ENCODE assay signal across 8 cellular contexts in the genomic region with DNA sequence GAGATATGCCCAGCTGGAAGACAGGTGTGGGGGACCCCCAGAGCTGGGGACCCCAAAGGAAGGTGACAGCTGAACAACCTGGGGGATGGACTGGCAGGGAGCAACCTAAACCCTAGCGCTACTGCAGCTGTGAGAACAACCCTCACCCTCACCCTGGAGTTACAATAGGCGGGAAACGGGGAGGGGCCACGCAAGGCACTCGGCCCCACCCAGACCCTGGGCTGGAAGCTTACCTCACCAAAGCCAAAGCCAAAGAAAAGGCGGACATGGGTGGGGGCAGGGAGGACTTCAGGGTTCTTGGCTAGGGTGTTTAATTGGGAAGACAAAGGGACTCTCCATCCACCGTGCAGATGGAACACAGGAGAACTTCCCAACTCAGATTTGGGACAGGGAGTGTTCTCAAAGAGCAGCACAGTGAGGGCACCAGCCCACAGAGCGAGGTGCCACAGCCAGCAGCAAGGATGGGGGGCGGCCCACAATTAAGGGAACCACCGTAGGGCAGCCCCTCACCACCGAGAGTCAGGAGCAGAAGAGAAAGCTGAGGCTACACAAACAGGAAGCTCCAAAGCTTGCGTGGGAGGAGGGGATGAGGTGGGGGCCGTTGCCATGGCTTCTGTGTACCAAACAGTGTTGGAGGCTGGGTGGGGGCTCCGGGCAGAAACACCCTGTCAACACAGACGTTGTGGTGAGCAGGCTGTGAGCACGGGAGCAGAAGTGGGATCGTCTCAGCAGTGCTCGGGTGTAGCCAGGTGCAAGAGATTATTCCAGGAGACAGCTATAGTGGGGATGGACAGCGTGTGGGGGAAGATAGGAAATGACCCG. TPM values are rescaled to one million over a fixed set of nuclear protein-coding genes. Genes with fewer than 3 reads are reported as not detected.
A peak's percentile ranks its signal among the peaks of the same experiment; 100 is the strongest.
DNase-seq lines count a peak whose midpoint lies in the region; ATAC-seq and TF ChIP-seq lines count a peak whose summit lies in the region.

No MANE protein-coding gene starts in this region.

- POLR2A ChIA-PET in activated CD8-positive, alpha-beta T cell treated with anti-CD3 and anti-CD28 coated beads for 36 hours (lab: Charles Lee) = interaction anchor here (0.5 to 4.7 kb wide), 11 partner anchors 8 to 914 kb away, joined by 3 to 56 read pairs (median 7); partner anchors contain the start of genes IFI16, SLAMF8 and SLAMF9

- H3K4me1 ChIP-seq in mucosa of stomach (ENCODE audit: control insufficient read depth, insufficient read depth, low read length) = peaks cover 57% of the 10 kb centered on the region

- peak overlapping the region; percentile 92 for H3K4me3 Mint-ChIP-seq in activated CD8-positive, alpha-beta T cell treated with anti-CD3 and anti-CD28 coated beads for 36 hours
- H3K4me3 Mint-ChIP-seq in effector memory CD8-positive, alpha-beta T cell = peak overlapping the region; percentile 94 to 96

- H3K4me3 ChIP-seq in mucosa of stomach (ENCODE audit: low read length) = peak overlapping the region; percentile 97

- peak overlapping the region; percentile 95 for H3K27ac ChIP-seq in 22Rv1

- peak overlapping the region; percentile 98 for H3K27ac Mint-ChIP-seq in activated CD8-positive, alpha-beta T cell treated with anti-CD3 and anti-CD28 coated beads for 36 hours
- H3K27ac Mint-ChIP-seq in effector memory CD8-positive, alpha-beta T cell = peak overlapping the region; percentile 100

- intact Hi-C loops in activated CD8-positive, alpha-beta T cell treated with anti-CD3 and anti-CD28 coated beads for 36 hours (cut with micrococcal nuclease) = no loop called here

- peak; percentile 96 for DNase-seq in NCI-H748 (lab: John Stamatoyannopoulos, UW; ENCODE audit: unreplicated experiment)
- peak; percentile 93 for DNase-seq in activated CD8-positive, alpha-beta T cell treated with anti-CD3 and anti-CD28 coated beads for 36 hours
- DNase-seq in effector memory CD8-positive, alpha-beta T cell = peak; percentile 93 to 95 (median 95)
- DNase-seq in stimulated activated CD8-positive, alpha-beta memory T cell treated with anti-CD3 and anti-CD28 coated beads, Interleukin-7, amount 100 ng/mL, for 4 hours (ENCODE audit: low read depth in 2 of 2) = peak; percentile 75 to 77

- H3K27me3 ChIP-seq in mucosa of stomach (ENCODE audit: control insufficient read depth, insufficient read depth, low read length) = no peaks in the 10 kb centered on the region

- H3K36me3 ChIP-seq in mucosa of stomach (ENCODE audit: control insufficient read depth, insufficient read depth, low read length) = peaks cover 42% of the 10 kb centered on the region

- H3K27me3 Mint-ChIP-seq in activated CD8-positive, alpha-beta T cell treated with anti-CD3 and anti-CD28 coated beads for 36 hours = no peaks in the 10 kb centered on the region
- H3K27me3 Mint-ChIP-seq in effector memory CD8-positive, alpha-beta T cell = no peaks in the 10 kb centered on the region

- ATAC-seq in GM18867 (IDR thresholded peaks at IDR 0.05; ENCODE audit: unreplicated experiment) (peak; percentile 34), HG03097 (IDR thresholded peaks at IDR 0.05; ENCODE audit: low FRiP score, unreplicated experiment) (peak; percentile 27)
- ATAC-seq in activated CD8-positive, alpha-beta T cell treated with anti-CD3 and anti-CD28 coated beads for 36 hours = peak; percentile 35
- ATAC-seq in effector memory CD8-positive, alpha-beta T cell (replicated peaks) = peak; percentile 66

- no peaks in the 10 kb centered on the region for H3K9me3 ChIP-seq in mucosa of stomach (ENCODE audit: control insufficient read depth, low read length)

- no peaks in the 10 kb centered on the region for H3K9me3 Mint-ChIP-seq in activated CD8-positive, alpha-beta T cell treated with anti-CD3 and anti-CD28 coated beads for 36 hours
- no peaks in the 10 kb centered on the region for H3K9me3 Mint-ChIP-seq in effector memory CD8-positive, alpha-beta T cell

- H3K9ac ChIP-seq in mucosa of stomach (ENCODE audit: low read length) = peak overlapping the region; percentile 98

- no peak for TF ChIP-seq CTCF in 22Rv1 (IDR thresholded peaks at IDR 0.05)
- TF ChIP-seq CTCF in activated CD8-positive, alpha-beta T cell treated with anti-CD3 and anti-CD28 coated beads for 36 hours (IDR thresholded peaks at IDR 0.05) = no peak

- peaks cover 56% of the 10 kb centered on the region for H3K36me3 Mint-ChIP-seq in activated CD8-positive, alpha-beta T cell treated with anti-CD3 and anti-CD28 coated beads for 36 hours (ENCODE audit: low read depth)
- peaks cover 87% of the 10 kb centered on the region for H3K36me3 Mint-ChIP-seq in effector memory CD8-positive, alpha-beta T cell (ENCODE audit: insufficient read depth)

- H3K4me1 Mint-ChIP-seq in activated CD8-positive, alpha-beta T cell treated with anti-CD3 and anti-CD28 coated beads for 36 hours (ENCODE audit: low read depth) = peaks cover 65% of the 10 kb centered on the region
- peaks cover 60 to 61% of the 10 kb centered on the region in 2 donors for H3K4me1 Mint-ChIP-seq in effector memory CD8-positive, alpha-beta T cell (ENCODE audit: low read depth in 2 of 2)

- CTCF ChIA-PET in activated CD8-positive, alpha-beta T cell treated with anti-CD3 and anti-CD28 coated beads for 36 hours (lab: Charles Lee) = interaction anchor here (0.9 to 21.5 kb wide), 9 partner anchors 8 to 124 kb away, joined by 3 to 374 read pairs (median 3); partner anchors contain the start of gene IGSF9

RNA-seq across cellular contexts. Expression of gene TAGLN2, which starts 1.9 kb away (rescaled TPM):
- 100 to 1,000 TPM; 475 to 482 TPM for total RNA-seq in activated CD8-positive, alpha-beta T cell treated with anti-CD3 and anti-CD28 coated beads for 36 hours

RNA-seq across cellular contexts. Expression of gene IGSF9, which starts 22.0 kb away (rescaled TPM):
- total RNA-seq in activated CD8-positive, alpha-beta T cell treated with anti-CD3 and anti-CD28 coated beads for 36 hours = under 1 TPM in 1 of 2 experiments, not detected in 1; 0.07 TPM

RNA-seq across cellular contexts. Expression of gene CFAP45, which starts 23.4 kb away (rescaled TPM):
- total RNA-seq in activated CD8-positive, alpha-beta T cell treated with anti-CD3 and anti-CD28 coated beads for 36 hours = 1 to 10 TPM; 1.3 to 1.4 TPM

RNA-seq across cellular contexts. Expression of gene SLAMF9, which starts 30.6 kb away (rescaled TPM):
- total RNA-seq in activated CD8-positive, alpha-beta T cell treated with anti-CD3 and anti-CD28 coated beads for 36 hours = not detected

Comparison
In these comparisons a context has a peak if more than half of its experiments do, and no peak if none do; other contexts are left out.
1. Peak in every context shown above with its lines: DNase-seq, ATAC-seq, H3K4me3 ChIP-seq and H3K27ac ChIP-seq.